ENCODE assay signal across 8 cellular contexts in the genomic region with DNA sequence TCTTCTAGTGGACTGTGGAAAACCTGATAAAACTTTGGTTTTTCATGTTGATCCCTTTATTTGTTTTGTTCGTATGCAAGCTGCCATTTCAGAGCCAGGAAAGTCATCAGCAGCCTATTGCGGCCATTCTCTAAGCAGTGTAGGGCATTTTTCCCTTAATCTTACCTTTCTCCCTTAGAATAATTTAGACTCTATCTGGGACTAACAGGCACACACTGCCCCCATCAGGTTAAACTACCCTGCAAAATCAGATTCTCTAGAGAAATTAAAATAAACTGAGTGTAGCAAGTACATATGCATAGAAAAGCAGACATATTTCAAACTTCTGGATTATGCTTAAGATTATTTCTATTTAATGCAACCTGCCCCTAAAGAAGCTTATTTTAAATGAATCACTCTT.
DNase-seq lines count a peak whose midpoint lies in the region; ATAC-seq and TF ChIP-seq lines count a peak whose summit lies in the region.

No MANE protein-coding gene starts in this region.

- DNase-seq in A172 (ENCODE audit: low spot score) (peak; percentile 74), HCEC 1CT (peak; percentile 41), cardiac muscle cell (ENCODE audit: low read depth in 1 of 2, low spot score in 1 of 2) (peak; percentile 21 to 75), stomach (no peak)
- DNase-seq in activated CD4-positive, alpha-beta T cell treated with anti-CD3 and anti-CD28 coated beads, Interleukin-2, amount 50 U/mL, for 1 hour, result no peak
- DNase-seq in NK-92 treated with Interleukin-12 subunit alpha and Interleukin-12 subunit beta, amount 100 ng/mL, for 24 hours (lab: John Stamatoyannopoulos, UW), result no peak

- H3K4me1 ChIP-seq in cardiac muscle cell (ENCODE audit: low read depth), result no peaks in the 10 kb centered on the region
- peaks cover 0 to 7% (median 3%) of the 10 kb centered on the region in 4 donors for H3K4me1 ChIP-seq in stomach

- TF ChIP-seq CTCF in cardiac muscle cell (IDR thresholded peaks at IDR 0.05; ENCODE audit: low read depth, low read length), result peak; percentile 76
- TF ChIP-seq CTCF in stomach (IDR thresholded peaks at IDR 0.05), result peak in 2 of 7 experiments; percentile 31

- no peaks in the 10 kb centered on the region for H3K9me3 ChIP-seq in cardiac muscle cell (ENCODE audit: low read depth)
- H3K9me3 ChIP-seq in stomach, result no peaks in the 10 kb centered on the region

- H3K27me3 ChIP-seq in cardiac muscle cell, result no peaks in the 10 kb centered on the region
- no peaks in the 10 kb centered on the region for H3K27me3 ChIP-seq in stomach

- TF ChIP-seq EP300 in stomach (IDR thresholded peaks at IDR 0.05), result no peak

- H3K4me3 ChIP-seq in cardiac muscle cell, result no peak overlapping the region
- peak overlapping the region; percentile 19 to 35 (median 24) for H3K4me3 ChIP-seq in stomach

- WGBS in stomach, 5 donors, result 10 to 22% (median 17%) methylated on average over 2 of the region's 2 CpGs

- TF ChIP-seq POLR2A in stomach (IDR thresholded peaks at IDR 0.05), result no peak

- H3K27ac ChIP-seq in cardiac muscle cell (no peak overlapping the region), stomach (no peak overlapping the region)

- intact Hi-C loops in stomach (cut with DNase I; ENCODE audit: low total_unique reads), result no loop called here

- no peaks in the 10 kb centered on the region for H3K36me3 ChIP-seq in cardiac muscle cell
- no peaks in the 10 kb centered on the region for H3K36me3 ChIP-seq in stomach

- ATAC-seq in SK-N-SH treated with all-trans-retinoic acid at 6 μM for 48 hours, result peak; percentile 88
- ATAC-seq in GM21737 (IDR thresholded peaks at IDR 0.05; ENCODE audit: unreplicated experiment), result no peak

TF ChIP-seq in SK-N-SH treated with all-trans-retinoic acid at 6 μM for 48 hours, 23 proteins besides CTCF, POLR2A, EP300 and RAD21:
- TF ChIP-seq OSR1 (CRISPR knock-in tag; IDR thresholded peaks at IDR 0.05) (no peak), TCF4 (CRISPR knock-in tag; IDR thresholded peaks at IDR 0.05; ENCODE audit: borderline replicate concordance) (no peak), PATZ1 (CRISPR knock-in tag; IDR thresholded peaks at IDR 0.05; ENCODE audit: borderline replicate concordance) (no peak), ISL1 (CRISPR knock-in tag; IDR thresholded peaks at IDR 0.05) (no peak), GLIS3 (CRISPR knock-in tag; IDR thresholded peaks at IDR 0.05) (no peak), ZFP30 (CRISPR knock-in tag; IDR thresholded peaks at IDR 0.05) (no peak), ZNF565 (CRISPR knock-in tag; conservative IDR thresholded peaks at IDR 0.05; ENCODE audit: low read depth) (no peak), ESRRG (CRISPR knock-in tag; IDR thresholded peaks at IDR 0.05) (no peak), ZNF8 (CRISPR knock-in tag; IDR thresholded peaks at IDR 0.05) (no peak), PPARA (CRISPR knock-in tag; IDR thresholded peaks at IDR 0.05; ENCODE audit: borderline replicate concordance) (no peak), ZC3H10 (CRISPR knock-in tag; IDR thresholded peaks at IDR 0.05) (no peak), ARNTL (CRISPR knock-in tag; IDR thresholded peaks at IDR 0.05; ENCODE audit: borderline replicate concordance, low read depth) (no peak), TOX (CRISPR knock-in tag; IDR thresholded peaks at IDR 0.05; ENCODE audit: borderline replicate concordance) (no peak)

Comparison
In these comparisons a context has a peak if more than half of its experiments do, and no peak if none do; other contexts are left out.
1. DNase-seq: peak in A172 (single experiment), HCEC 1CT (single experiment) and cardiac muscle cell (2 of 2); none in stomach (single experiment), activated CD4-positive, alpha-beta T cell treated with anti-CD3 and anti-CD28 coated beads, Interleukin-2, amount 50 U/mL, for 1 hour (single experiment) and NK-92 treated with Interleukin-12 subunit alpha and Interleukin-12 subunit beta, amount 100 ng/mL, for 24 hours (single experiment).